ENCODE assay signal across 12 cellular contexts in the genomic region with DNA sequence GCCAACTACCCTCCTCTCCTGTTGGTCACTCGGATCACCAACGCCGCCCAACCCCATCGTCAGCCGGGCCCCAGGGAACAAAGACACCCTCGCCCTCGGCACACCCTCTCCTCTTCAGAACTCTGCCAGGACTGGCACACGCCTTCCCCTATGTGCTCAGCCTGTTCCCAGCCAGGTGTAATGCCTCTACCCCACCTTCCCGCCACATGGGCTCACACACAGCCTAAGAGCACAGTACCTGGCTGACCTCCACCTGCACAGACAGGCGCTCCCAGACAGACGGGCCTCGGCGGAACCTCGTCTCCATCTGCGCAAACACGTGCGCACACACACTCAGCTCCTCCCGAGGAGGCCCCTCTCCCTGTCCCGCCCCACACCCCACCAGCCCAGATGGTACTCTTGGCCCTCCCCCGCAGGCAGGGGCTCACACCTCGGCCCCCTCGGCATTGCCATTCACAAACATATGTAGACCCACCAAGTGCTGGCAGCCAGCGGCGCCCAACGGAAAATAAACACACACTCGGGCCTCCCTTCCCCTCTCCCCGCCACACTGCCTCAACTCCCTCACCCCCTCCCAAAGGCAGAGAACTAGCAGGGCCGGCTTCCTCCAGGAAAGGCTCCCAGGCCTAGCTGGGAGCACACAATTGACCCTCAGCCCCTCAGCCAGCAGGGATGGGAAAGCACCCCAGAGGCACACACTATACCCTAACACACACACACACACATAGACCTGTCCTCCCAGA. TPM values are rescaled to one million over a fixed set of nuclear protein-coding genes. Genes with fewer than 3 reads are reported as not detected.
A peak's percentile ranks its signal among the peaks of the same experiment; 100 is the strongest.
DNase-seq lines count a peak whose midpoint lies in the region; ATAC-seq and TF ChIP-seq lines count a peak whose summit lies in the region.
"Had no signal": no experiment of that assay in that cellular context is flagged by ENCODE, and none has a peak within 500 bp of the region (broad histone marks: within the 10 kb centered on the region; RNA-seq: fewer than 3 reads in every experiment).

No MANE protein-coding gene starts in this region.

- peaks cover 61% of the 10 kb centered on the region for H3K27me3 Mint-ChIP-seq in stimulated activated naive CD8-positive, alpha-beta T cell treated with anti-CD3 and anti-CD28 coated beads, Interleukin-15, Interleukin-2, amounts not matched to agents 100 ng/mL and 50 ng/mL, for 24 hours
- H3K27me3 Mint-ChIP-seq in activated T-helper 2 cell treated with anti-CD3 and anti-CD28 coated beads, Interferon-gamma antibody, Interleukin-2, Interleukin-4, amounts not matched to agents 10 μg/mL and 5 μg/mL and 100 μg/mL, durations not matched to agents 14 hours and 24 hours and 36 hours (ENCODE audit: low read depth): peaks cover 70% of the 10 kb centered on the region

- intact Hi-C loops in activated T-helper 2 cell treated with anti-CD3 and anti-CD28 coated beads, Interferon-gamma antibody, Interleukin-2, Interleukin-4, amounts not matched to agents 10 μg/mL and 5 μg/mL and 100 μg/mL, durations not matched to agents 14 hours and 24 hours and 36 hours (cut with micrococcal nuclease): no loop called here
- intact Hi-C loops in lower lobe of right lung (cut with DNase I): no loop called here

- no peaks in the 10 kb centered on the region for H3K36me3 Mint-ChIP-seq in stimulated activated naive CD8-positive, alpha-beta T cell treated with anti-CD3 and anti-CD28 coated beads, Interleukin-15, Interleukin-2, amounts not matched to agents 100 ng/mL and 50 ng/mL, for 24 hours (ENCODE audit: low read depth)
- H3K36me3 Mint-ChIP-seq in activated T-helper 2 cell treated with anti-CD3 and anti-CD28 coated beads, Interferon-gamma antibody, Interleukin-2, Interleukin-4, amounts not matched to agents 10 μg/mL and 5 μg/mL and 100 μg/mL, durations not matched to agents 14 hours and 24 hours and 36 hours (ENCODE audit: low read depth): no peaks in the 10 kb centered on the region

- peak overlapping the region; percentile 67 for H3K4me3 Mint-ChIP-seq in stimulated activated naive CD8-positive, alpha-beta T cell treated with anti-CD3 and anti-CD28 coated beads, Interleukin-15, Interleukin-2, amounts not matched to agents 100 ng/mL and 50 ng/mL, for 24 hours
- H3K4me3 Mint-ChIP-seq in activated T-helper 2 cell treated with anti-CD3 and anti-CD28 coated beads, Interferon-gamma antibody, Interleukin-2, Interleukin-4, amounts not matched to agents 10 μg/mL and 5 μg/mL and 100 μg/mL, durations not matched to agents 14 hours and 24 hours and 36 hours (ENCODE audit: low read depth): peak overlapping the region; percentile 44

- ATAC-seq in stimulated activated naive CD8-positive, alpha-beta T cell treated with anti-CD3 and anti-CD28 coated beads, Interleukin-15, Interleukin-2, amounts not matched to agents 100 U/mL and 50 U/mL, for 24 hours: no peak
- ATAC-seq in lower lobe of right lung: peak; percentile 53 to 72
- no peak for ATAC-seq in HG03460 (IDR thresholded peaks at IDR 0.05; ENCODE audit: unreplicated experiment)

- no peak overlapping the region for H3K27ac ChIP-seq in lower lobe of right lung
- H3K27ac ChIP-seq: uterus had no signal

- peaks cover 15% of the 10 kb centered on the region for H3K4me1 ChIP-seq in lower lobe of right lung

- no peak for DNase-seq in stimulated activated naive CD8-positive, alpha-beta T cell treated with anti-CD3 and anti-CD28 coated beads, Interleukin-15, Interleukin-2, amounts not matched to agents 100 U/mL and 50 U/mL, for 24 hours
- no peak for DNase-seq in activated T-helper 2 cell treated with anti-CD3 and anti-CD28 coated beads, Interferon-gamma antibody, Interleukin-2, Interleukin-4, amounts not matched to agents 10 μg/mL and 5 μg/mL and 100 μg/mL, durations not matched to agents 14 hours and 24 hours and 36 hours (ENCODE audit: low spot score)
- no peak for DNase-seq in lower lobe of right lung
- no peak for DNase-seq in inferior parietal cortex (ENCODE audit: extremely low spot score)
- no peak for DNase-seq in NCI-H1105 treated with DMSO at 0.1 percent for 48 hours (lab: John Stamatoyannopoulos, UW)
- no peak for DNase-seq in RKO (ENCODE audit: low spot score)
- DNase-seq: GOT3, KBM-7, NCI-H2081, uterus had no signal

- H3K4me3 ChIP-seq in lower lobe of right lung: no peak overlapping the region
- H3K4me3 ChIP-seq: uterus had no signal

- H3K27me3 ChIP-seq in lower lobe of right lung (ENCODE audit: low read depth): peaks cover 63% of the 10 kb centered on the region

- H3K9me3 Mint-ChIP-seq in stimulated activated naive CD8-positive, alpha-beta T cell treated with anti-CD3 and anti-CD28 coated beads, Interleukin-15, Interleukin-2, amounts not matched to agents 100 ng/mL and 50 ng/mL, for 24 hours: no peaks in the 10 kb centered on the region
- no peaks in the 10 kb centered on the region for H3K9me3 Mint-ChIP-seq in activated T-helper 2 cell treated with anti-CD3 and anti-CD28 coated beads, Interferon-gamma antibody, Interleukin-2, Interleukin-4, amounts not matched to agents 10 μg/mL and 5 μg/mL and 100 μg/mL, durations not matched to agents 14 hours and 24 hours and 36 hours

- H3K36me3 ChIP-seq in lower lobe of right lung: no peaks in the 10 kb centered on the region
- H3K36me3 ChIP-seq: uterus had no signal

- TF ChIP-seq CTCF in lower lobe of right lung (IDR thresholded peaks at IDR 0.05): no peak

- H3K4me1 Mint-ChIP-seq in stimulated activated naive CD8-positive, alpha-beta T cell treated with anti-CD3 and anti-CD28 coated beads, Interleukin-15, Interleukin-2, amounts not matched to agents 100 ng/mL and 50 ng/mL, for 24 hours (ENCODE audit: low read depth): peaks cover 32% of the 10 kb centered on the region
- H3K4me1 Mint-ChIP-seq in activated T-helper 2 cell treated with anti-CD3 and anti-CD28 coated beads, Interferon-gamma antibody, Interleukin-2, Interleukin-4, amounts not matched to agents 10 μg/mL and 5 μg/mL and 100 μg/mL, durations not matched to agents 14 hours and 24 hours and 36 hours (ENCODE audit: low read depth): peaks cover 24% of the 10 kb centered on the region

- no peaks in the 10 kb centered on the region for H3K9me3 ChIP-seq in lower lobe of right lung
- H3K9me3 ChIP-seq: uterus had no signal

- no peak overlapping the region for H3K27ac Mint-ChIP-seq in stimulated activated naive CD8-positive, alpha-beta T cell treated with anti-CD3 and anti-CD28 coated beads, Interleukin-15, Interleukin-2, amounts not matched to agents 100 ng/mL and 50 ng/mL, for 24 hours
- H3K27ac Mint-ChIP-seq in activated T-helper 2 cell treated with anti-CD3 and anti-CD28 coated beads, Interferon-gamma antibody, Interleukin-2, Interleukin-4, amounts not matched to agents 10 μg/mL and 5 μg/mL and 100 μg/mL, durations not matched to agents 14 hours and 24 hours and 36 hours: no peak overlapping the region

RNA-seq across cellular contexts. Expression of a gene that starts 8.5 kb away (rescaled TPM):
- total RNA-seq in activated T-helper 2 cell treated with anti-CD3 and anti-CD28 coated beads, Interferon-gamma antibody, Interleukin-2, Interleukin-4, amounts not matched to agents 10 μg/mL and 5 μg/mL and 100 μg/mL, durations not matched to agents 14 hours and 24 hours and 36 hours: 0.11 TPM in 2 replicates
- 0.89 TPM for total RNA-seq in lower lobe of right lung

Comparison
In these comparisons a context has a peak if more than half of its experiments do, and no peak if none do; other contexts are left out.
1. ATAC-seq: peak in lower lobe of right lung (2 of 2); none in stimulated activated naive CD8-positive, alpha-beta T cell treated with anti-CD3 and anti-CD28 coated beads, Interleukin-15, Interleukin-2, amounts not matched to agents 100 U/mL and 50 U/mL, for 24 hours (single experiment) and HG03460 (single experiment).